In genomic region chr11:97361812-97362378, GRCh38 we compare ENCODE assay signal across 21 cellular contexts.
DNase-seq lines count a peak whose midpoint lies in the region; ATAC-seq and TF ChIP-seq lines count a peak whose summit lies in the region.
"Had no signal": no experiment of that assay in that cellular context is flagged by ENCODE, and none has a peak within 500 bp of the region (broad histone marks: within the 10 kb centered on the region; RNA-seq: fewer than 3 reads in every experiment).

No MANE protein-coding gene starts in this region.

- H3K9me3 ChIP-seq in adipocyte (ENCODE audit: control insufficient read depth, low read length) (peaks cover 4% of the 10 kb centered on the region), fibroblast of lung (ENCODE audit: control insufficient read depth, insufficient read depth, low read depth, low read length) (no peaks in the 10 kb centered on the region), mucosa of descending colon (peaks cover 31% of the 10 kb centered on the region)
- H3K9me3 ChIP-seq: body of pancreas, neutrophil, SJSA1 had no signal

- H3K4me1 ChIP-seq in adipocyte (ENCODE audit: control insufficient read depth, insufficient read depth, low read length) (no peaks in the 10 kb centered on the region), fibroblast of lung (ENCODE audit: control insufficient read depth, extremely low read depth, insufficient read depth, low read length) (no peaks in the 10 kb centered on the region), mucosa of descending colon (ENCODE audit: low read depth) (no peaks in the 10 kb centered on the region)
- H3K4me1 ChIP-seq: body of pancreas, SJSA1 had no signal

- H3K9me3 Mint-ChIP-seq in activated CD8-positive, alpha-beta T cell treated with anti-CD3 and anti-CD28 coated beads, Interleukin-2, amount 10 ng/mL, durations not matched to agents 7 days and 5 days (ENCODE audit: insufficient read depth) = peaks cover 4% of the 10 kb centered on the region

- POLR2A ChIA-PET in activated CD8-positive, alpha-beta T cell treated with anti-CD3 and anti-CD28 coated beads, Interleukin-2, amount 10 ng/mL, durations not matched to agents 7 days and 5 days (lab: Charles Lee) = no interaction called here

- no peak overlapping the region for H3K27ac ChIP-seq in fibroblast of lung (ENCODE audit: insufficient read depth, low read length)
- H3K27ac ChIP-seq: body of pancreas, neutrophil, SJSA1 had no signal

- H3K4me3 ChIP-seq in adipocyte (ENCODE audit: low read length) = no peak overlapping the region
- H3K4me3 ChIP-seq in fibroblast of lung (replicated peaks in 1 of 4; ENCODE audit: control extremely low read depth in 1 of 4, insufficient read depth in 1 of 4, low read depth in 3 of 4, low read length in 4 of 4) = no peak overlapping the region
- H3K4me3 ChIP-seq in mucosa of descending colon = no peak overlapping the region
- H3K4me3 ChIP-seq: body of pancreas, SJSA1 had no signal

- CTCF ChIA-PET in activated CD8-positive, alpha-beta T cell treated with anti-CD3 and anti-CD28 coated beads, Interleukin-2, amount 10 ng/mL, durations not matched to agents 7 days and 5 days (lab: Charles Lee) = no interaction called here

- H2AFZ ChIP-seq in fibroblast of lung (ENCODE audit: low read length) = no peak overlapping the region

- intact Hi-C loops in mucosa of descending colon (cut with DNase I, micrococcal nuclease) = no loop called here

- no peaks in the 10 kb centered on the region for H3K79me2 ChIP-seq in fibroblast of lung (ENCODE audit: control insufficient read depth, insufficient read depth, low read length)

- H3K36me3 ChIP-seq in adipocyte (ENCODE audit: control insufficient read depth, insufficient read depth, low read length, severe bottlenecking) (no peaks in the 10 kb centered on the region), fibroblast of lung (ENCODE audit: control insufficient read depth, insufficient read depth, low read length) (no peaks in the 10 kb centered on the region), mucosa of descending colon (ENCODE audit: low read depth) (no peaks in the 10 kb centered on the region)
- H3K36me3 ChIP-seq: neutrophil, SJSA1 had no signal

- H3K27me3 ChIP-seq in adipocyte (replicated peaks; ENCODE audit: control insufficient read depth, insufficient read depth, low read length) (no peaks in the 10 kb centered on the region), fibroblast of lung (ENCODE audit: control insufficient read depth, insufficient read depth, low read length) (no peaks in the 10 kb centered on the region)
- H3K27me3 ChIP-seq: body of pancreas, neutrophil, SJSA1 had no signal

- no peaks in the 10 kb centered on the region for H3K27me3 Mint-ChIP-seq in activated CD8-positive, alpha-beta T cell treated with anti-CD3 and anti-CD28 coated beads, Interleukin-2, amount 10 ng/mL, durations not matched to agents 7 days and 5 days (ENCODE audit: low read depth)

- no peaks in the 10 kb centered on the region for H3K36me3 Mint-ChIP-seq in activated CD8-positive, alpha-beta T cell treated with anti-CD3 and anti-CD28 coated beads, Interleukin-2, amount 10 ng/mL, durations not matched to agents 7 days and 5 days (ENCODE audit: low read depth)

- H3K9ac ChIP-seq in adipocyte (ENCODE audit: low read length) (no peak overlapping the region), fibroblast of lung (ENCODE audit: insufficient read depth, low read length) (no peak overlapping the region)

- DNase-seq in HS-5 (ENCODE audit: low read depth) = peak; percentile 59
- DNase-seq in adipocyte (ENCODE audit: low read depth) = peak; percentile 62
- peak; percentile 47 to 55 for DNase-seq in fibroblast of lung (ENCODE audit: low read depth in 2 of 2)
- DNase-seq in pons (ENCODE audit: low spot score) = peak; percentile 1
- DNase-seq in activated CD8-positive, alpha-beta T cell treated with anti-CD3 and anti-CD28 coated beads, Interleukin-2, amount 10 ng/mL, durations not matched to agents 7 days and 5 days = no peak
- DNase-seq in AML-193 (lab: John Stamatoyannopoulos, UW) = no peak
- DNase-seq in mucosa of descending colon = no peak
- DNase-seq in NCI-H187 treated with DMSO at 0.1 percent for 48 hours (lab: John Stamatoyannopoulos, UW) = no peak
- DNase-seq: activated CD4-positive, alpha-beta T cell treated with anti-CD3 and anti-CD28 coated beads for 4 hours; activated CD8-positive, alpha-beta memory T cell treated with anti-CD3 and anti-CD28 coated beads, Interleukin-2, amount 50 U/mL, for 48 hours; activated gamma-delta T cell treated with Interleukin-2 at 50 U/mL for 16 hours; body of pancreas; Calu3; HFFc6; left colon; NCI-H1694 treated with DMSO at 0.1 percent for 48 hours; stimulated activated CD4-positive, alpha-beta T cell treated with anti-CD3 and anti-CD28 coated beads, Interleukin-2, amount 100 ng/mL, for 48 hours had no signal

- H3K4me3 Mint-ChIP-seq in activated CD8-positive, alpha-beta T cell treated with anti-CD3 and anti-CD28 coated beads, Interleukin-2, amount 10 ng/mL, durations not matched to agents 7 days and 5 days = no peak overlapping the region
- H3K4me3 Mint-ChIP-seq: HFFc6; T-helper 2 cell treated with Interferon-gamma antibody and Interleukin-4, amounts not matched to agents 5 μg/mL and 100 μg/mL, for 36 hours had no signal

- ATAC-seq in activated CD8-positive, alpha-beta T cell treated with anti-CD3 and anti-CD28 coated beads, Interleukin-2, amount 10 ng/mL, durations not matched to agents 7 days and 5 days = no peak
- ATAC-seq in mucosa of descending colon = no peak
- ATAC-seq: body of pancreas, left colon, sciatic nerve had no signal

- H3K27ac Mint-ChIP-seq in activated CD8-positive, alpha-beta T cell treated with anti-CD3 and anti-CD28 coated beads, Interleukin-2, amount 10 ng/mL, durations not matched to agents 7 days and 5 days = no peak overlapping the region
- H3K27ac Mint-ChIP-seq: HFFc6; T-helper 2 cell treated with Interferon-gamma antibody and Interleukin-4, amounts not matched to agents 5 μg/mL and 100 μg/mL, for 36 hours had no signal

- TF ChIP-seq CTCF in fibroblast of lung (conservative IDR thresholded peaks at IDR 0.05 in 1 of 2, IDR thresholded peaks at IDR 0.05 in 1 of 2; ENCODE audit: low read depth in 1 of 2, low read length in 2 of 2) (no peak), mucosa of descending colon (IDR thresholded peaks at IDR 0.05) (no peak)

- H3K4me2 ChIP-seq in fibroblast of lung (ENCODE audit: extremely low read depth, insufficient read depth, low read length) = no peak overlapping the region

- H4K20me1 ChIP-seq in fibroblast of lung (ENCODE audit: control insufficient read depth, extremely low read depth, insufficient read depth, low read length) = no peaks in the 10 kb centered on the region

- no peaks in the 10 kb centered on the region for H3K4me1 Mint-ChIP-seq in activated CD8-positive, alpha-beta T cell treated with anti-CD3 and anti-CD28 coated beads, Interleukin-2, amount 10 ng/mL, durations not matched to agents 7 days and 5 days (ENCODE audit: low read depth)

Comparison
In these comparisons a context has a peak if more than half of its experiments do, and no peak if none do; other contexts are left out.
1. DNase-seq: peak in HS-5 (single experiment), adipocyte (single experiment), fibroblast of lung (2 of 2) and pons (single experiment); none in activated CD8-positive, alpha-beta T cell treated with anti-CD3 and anti-CD28 coated beads, Interleukin-2, amount 10 ng/mL, durations not matched to agents 7 days and 5 days (single experiment), AML-193 (0 of 2), mucosa of descending colon (0 of 3) and NCI-H187 treated with DMSO at 0.1 percent for 48 hours (single experiment).